ENCODE assay signal across 16 cellular contexts in the genomic region with DNA sequence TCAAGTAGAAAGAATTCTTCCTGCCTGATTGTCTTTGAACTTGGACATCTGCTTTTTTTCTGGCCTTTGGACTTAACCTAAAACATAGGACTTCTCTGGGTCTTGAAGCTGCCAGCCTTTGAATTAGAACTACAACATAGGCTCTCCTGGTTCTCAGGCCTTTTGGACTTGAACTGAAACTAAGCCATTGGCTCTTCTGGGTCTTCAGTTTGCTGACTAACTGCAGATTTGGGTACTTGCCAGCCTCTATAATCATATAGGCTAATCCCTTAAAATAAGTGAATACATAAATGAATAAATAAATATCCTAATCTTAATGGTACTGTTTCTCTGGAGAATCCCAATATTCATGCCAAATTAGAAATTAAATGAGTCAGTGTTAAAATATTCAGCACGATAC.
DNase-seq lines count a peak whose midpoint lies in the region; ATAC-seq and TF ChIP-seq lines count a peak whose summit lies in the region.
"Had no signal": no experiment of that assay in that cellular context is flagged by ENCODE, and none has a peak within 500 bp of the region (broad histone marks: within the 10 kb centered on the region; RNA-seq: fewer than 3 reads in every experiment).

No MANE protein-coding gene starts in this region.

- BruUV-seq in A673 (replicated peaks; lab: Mats Ljungman, UMichigan), result no TSS peak

- ATAC-seq in stimulated activated memory B cell treated with anti-CD40 and anti-IgM and Interleukin-4, amounts not matched to agents 10 μg/mL and 1 μg/mL and 100 μg/mL, for 72 hours, result no peak
- no peak for ATAC-seq in HG03442 (IDR thresholded peaks at IDR 0.05; ENCODE audit: unreplicated experiment)
- ATAC-seq: K562 had no signal

- peaks cover 16% of the 10 kb centered on the region for H3K4me1 Mint-ChIP-seq in HFFc6 (ENCODE audit: low read depth)
- H3K4me1 Mint-ChIP-seq in stimulated activated memory B cell treated with anti-CD40 and anti-IgM and Interleukin-4, amounts not matched to agents 10 μg/mL and 1 μg/mL and 100 μg/mL, for 72 hours, result no peaks in the 10 kb centered on the region

- peaks cover 17% of the 10 kb centered on the region for H3K36me3 Mint-ChIP-seq in HFFc6 (ENCODE audit: low read depth)
- no peaks in the 10 kb centered on the region for H3K36me3 Mint-ChIP-seq in stimulated activated memory B cell treated with anti-CD40 and anti-IgM and Interleukin-4, amounts not matched to agents 10 μg/mL and 1 μg/mL and 100 μg/mL, for 72 hours

- H3K27me3 Mint-ChIP-seq in HFFc6 (ENCODE audit: insufficient read depth), result no peaks in the 10 kb centered on the region
- H3K27me3 Mint-ChIP-seq in stimulated activated memory B cell treated with anti-CD40 and anti-IgM and Interleukin-4, amounts not matched to agents 10 μg/mL and 1 μg/mL and 100 μg/mL, for 72 hours, result no peaks in the 10 kb centered on the region

- H3K27ac Mint-ChIP-seq in HFFc6, result peak overlapping the region; percentile 48; the same call in 1 of the 2 replicates
- no peak overlapping the region for H3K27ac Mint-ChIP-seq in stimulated activated memory B cell treated with anti-CD40 and anti-IgM and Interleukin-4, amounts not matched to agents 10 μg/mL and 1 μg/mL and 100 μg/mL, for 72 hours

- no peaks in the 10 kb centered on the region for H3K27me3 ChIP-seq in A673 (replicated peaks; ENCODE audit: insufficient read depth, low read depth, low read length, poor library complexity)

- peaks cover 6% of the 10 kb centered on the region for H3K36me3 ChIP-seq in A673 (ENCODE audit: insufficient read depth, low read length, poor library complexity, severe bottlenecking)

- POLR2A ChIA-PET in A673 (lab: Charles Lee; ENCODE audit: low non-redundant PET), result no interaction called here

- no peak overlapping the region for H3K4me3 Mint-ChIP-seq in HFFc6
- H3K4me3 Mint-ChIP-seq in stimulated activated memory B cell treated with anti-CD40 and anti-IgM and Interleukin-4, amounts not matched to agents 10 μg/mL and 1 μg/mL and 100 μg/mL, for 72 hours, result no peak overlapping the region

- peaks cover 6% of the 10 kb centered on the region for H3K4me1 ChIP-seq in A673 (ENCODE audit: insufficient read depth, low read length, poor library complexity, severe bottlenecking)

- peaks cover 9% of the 10 kb centered on the region for H3K9me3 Mint-ChIP-seq in HFFc6
- peaks cover 6% of the 10 kb centered on the region for H3K9me3 Mint-ChIP-seq in stimulated activated memory B cell treated with anti-CD40 and anti-IgM and Interleukin-4, amounts not matched to agents 10 μg/mL and 1 μg/mL and 100 μg/mL, for 72 hours

- CTCF ChIA-PET in A673 (lab: Charles Lee), result no interaction called here

- TF ChIP-seq CTCF in A673 (conservative IDR thresholded peaks at IDR 0.05; ENCODE audit: low read depth, low read length), result no peak
- no peak for TF ChIP-seq CTCF in HFFc6 (IDR thresholded peaks at IDR 0.05)
- TF ChIP-seq CTCF in fibroblast of villous mesenchyme (IDR thresholded peaks at IDR 0.05; ENCODE audit: insufficient read depth, low read depth, low read length), result no peak

- H3K27ac ChIP-seq in A673 (ENCODE audit: low read depth, low read length, poor library complexity, severe bottlenecking), result peak overlapping the region; percentile 59

- peak; percentile 39 for DNase-seq in A673 (ENCODE audit: low spot score)
- DNase-seq in HFFc6, result no peak
- DNase-seq in astrocyte of the hippocampus (ENCODE audit: low read depth, low spot score), result peak; percentile 14
- DNase-seq in fibroblast of villous mesenchyme (ENCODE audit: low read depth), result peak; percentile 39
- DNase-seq in activated CD8-positive, alpha-beta memory T cell treated with anti-CD3 and anti-CD28 coated beads, Interleukin-2, amount 50 U/mL, for 4 hours, result no peak
- no peak for DNase-seq in activated naive CD4-positive, alpha-beta T cell (lab: John Stamatoyannopoulos, UW)
- DNase-seq: C1 segment of cervical spinal cord, DND-41, HCEC 1CT, NCI-H146, NCI-H2081, NCI-H510A treated with DMSO at 0.1 percent for 48 hours, NCI-H82 had no signal

- intact Hi-C loops in A673 (cut with micrococcal nuclease; ENCODE audit: unreplicated experiment), result no loop called here

- peaks cover 24% of the 10 kb centered on the region for H3K9me3 ChIP-seq in A673 (ENCODE audit: low read depth, low read length, poor library complexity, severe bottlenecking)

- H3K4me3 ChIP-seq in A673 (ENCODE audit: low read depth, low read length, poor library complexity, severe bottlenecking) (no peak overlapping the region), fibroblast of villous mesenchyme (ENCODE audit: low read depth, low read length) (no peak overlapping the region)
- H3K4me3 ChIP-seq: K562 had no signal

Comparison
In these comparisons a context has a peak if more than half of its experiments do, and no peak if none do; other contexts are left out.
1. DNase-seq: peak in A673 (single experiment), astrocyte of the hippocampus (single experiment) and fibroblast of villous mesenchyme (single experiment); none in HFFc6 (single experiment), activated CD8-positive, alpha-beta memory T cell treated with anti-CD3 and anti-CD28 coated beads, Interleukin-2, amount 50 U/mL, for 4 hours (single experiment) and activated naive CD4-positive, alpha-beta T cell (0 of 4).